ENCODE assay signal across 38 cellular contexts in genomic region chr6:128586095-128586494, GRCh38.
"Had no signal": no experiment of that assay in that cellular context is flagged by ENCODE, and none has a peak within 500 bp of the region (broad histone marks: within the 10 kb centered on the region; RNA-seq: fewer than 3 reads in every experiment).

No MANE protein-coding gene starts in this region.

- FAIRE-seq: astrocyte had no signal

- H3K36me3 Mint-ChIP-seq: activated naive CD4-positive, alpha-beta T cell treated with anti-CD3 and anti-CD28 coated beads, Interleukin-2, amount 10 ng/mL, durations not matched to agents 7 days and 5 days; activated naive CD8-positive, alpha-beta T cell treated with anti-CD3 and anti-CD28 coated beads, Interleukin-2, amount 10 ng/mL, durations not matched to agents 7 days and 5 days; brain had no signal

- H3K27me3 Mint-ChIP-seq: activated naive CD4-positive, alpha-beta T cell treated with anti-CD3 and anti-CD28 coated beads, Interleukin-2, amount 10 ng/mL, durations not matched to agents 7 days and 5 days; activated naive CD8-positive, alpha-beta T cell; brain had no signal

- H3K36me3 ChIP-seq: adrenal gland, ascending aorta, brain microvascular endothelial cell, breast epithelium, cardiac muscle cell had no signal

- H3K9me3 Mint-ChIP-seq: activated naive CD4-positive, alpha-beta T cell treated with anti-CD3 and anti-CD28 coated beads for 36 hours; activated naive CD4-positive, alpha-beta T cell treated with anti-CD3 and anti-CD28 coated beads, Interleukin-2, amount 10 ng/mL, durations not matched to agents 7 days and 5 days; activated naive CD8-positive, alpha-beta T cell treated with anti-CD3 and anti-CD28 coated beads, Interleukin-2, amount 10 ng/mL, durations not matched to agents 7 days and 5 days; activated T-cell treated with anti-CD3 and anti-CD28 coated beads, Interleukin-2, amount 50 U/mL, for 24 hours; activated T-helper 1 cell treated with anti-CD3 and anti-CD28 coated beads, Interleukin-12 subunit alpha, Interleukin-12 subunit beta, Interleukin-2, Interleukin-4 antibody, amounts not matched to agents 30 ng/mL and 10 ng/mL and 1 ng/mL, durations not matched to agents 14 hours and 24 hours and 36 hours; activated T-helper 2 cell treated with anti-CD3 and anti-CD28 coated beads, Interferon-gamma antibody, Interleukin-2, Interleukin-4, amounts not matched to agents 10 μg/mL and 5 μg/mL and 100 μg/mL, durations not matched to agents 14 hours and 24 hours and 36 hours had no signal

- ATAC-seq: activated naive CD4-positive, alpha-beta T cell treated with anti-CD3 and anti-CD28 coated beads, Interleukin-2, amount 50 U/mL, for 72 hours; activated T-cell treated with anti-CD3 and anti-CD28 coated beads, Interleukin-2, amount 50 U/mL, for 4 hours; activated T-cell treated with anti-CD3 and anti-CD28 coated beads, Interleukin-2, amount 50 U/mL, for 72 hours; activated T-helper 17 cell treated with anti-CD3 and anti-CD28 coated beads, Interleukin-2, amount 50 U/mL, for 72 hours; body of pancreas had no signal

- H3K4me1 Mint-ChIP-seq: activated naive CD4-positive, alpha-beta T cell treated with anti-CD3 and anti-CD28 coated beads, Interleukin-2, amount 10 ng/mL, durations not matched to agents 7 days and 5 days; activated naive CD4-positive, alpha-beta T cell treated with anti-CD3 and anti-CD28 coated beads, Interleukin-2, amount 50 U/mL, for 24 hours; activated naive CD8-positive, alpha-beta T cell treated with anti-CD3 and anti-CD28 coated beads, Interleukin-2, amount 10 ng/mL, durations not matched to agents 7 days and 5 days; activated T-helper 17 cell treated with anti-CD3 and anti-CD28 coated beads, Interleukin-2, amount 50 U/mL, for 72 hours; brain; central memory CD8-positive, alpha-beta T cell had no signal

- H3K27me3 ChIP-seq: adrenal gland, ascending aorta, body of pancreas, brain microvascular endothelial cell, breast epithelium, cardiac muscle cell had no signal

- H3K4me3 ChIP-seq: adrenal gland, ascending aorta, body of pancreas, breast epithelium, cardiac muscle cell had no signal

- H3K4me1 ChIP-seq: adrenal gland, ascending aorta, body of pancreas, breast epithelium had no signal

- DNase-seq: activated effector memory CD4-positive, alpha-beta T cell treated with anti-CD3 and anti-CD28 coated beads, Interleukin-2, amount 50 U/mL, for 16 hours; activated effector memory CD4-positive, alpha-beta T cell treated with Interleukin-2 at 50 U/mL for 16 hours; activated gamma-delta T cell; activated gamma-delta T cell treated with Interleukin-2 at 50 U/mL for 16 hours; activated naive CD4-positive, alpha-beta T cell; activated naive CD4-positive, alpha-beta T cell treated with anti-CD3 and anti-CD28 coated beads for 36 hours; activated naive CD4-positive, alpha-beta T cell treated with anti-CD3 and anti-CD28 coated beads, Interleukin-2, amount 10 ng/mL, durations not matched to agents 7 days and 5 days; activated naive CD4-positive, alpha-beta T cell treated with anti-CD3 and anti-CD28 coated beads, Interleukin-2, amount 50 U/mL, for 16 hours; activated naive CD4-positive, alpha-beta T cell treated with Interleukin-2 at 50 U/mL for 16 hours; activated naive CD8-positive, alpha-beta T cell treated with anti-CD3 and anti-CD28 coated beads, Interleukin-2, amount 10 ng/mL, durations not matched to agents 7 days and 5 days; activated T-cell treated with anti-CD3 and anti-CD28 coated beads for 4 hours; activated T-cell treated with anti-CD3 and anti-CD28 coated beads, Interleukin-2, amount 50 U/mL, for 1 hour; activated T-cell treated with anti-CD3 and anti-CD28 coated beads, Interleukin-2, amount 50 U/mL, for 24 hours; activated T-cell treated with anti-CD3 and anti-CD28 coated beads, Interleukin-2, amount 50 U/mL, for 4 hours; activated T-cell treated with anti-CD3 and anti-CD28 coated beads, Interleukin-2, amount 50 U/mL, for 48 hours; activated T-cell treated with anti-CD3 and anti-CD28 coated beads, Interleukin-2, amount 50 U/mL, for 72 hours; adrenal gland; amniotic stem cell; amygdala; anterior cingulate cortex; aorta; body of pancreas; brain microvascular endothelial cell; caudate nucleus; central memory CD4-positive, alpha-beta T cell; cerebellar nuclear complex had no signal

- H3K27ac Mint-ChIP-seq: activated naive CD4-positive, alpha-beta T cell treated with anti-CD3 and anti-CD28 coated beads for 36 hours; activated naive CD4-positive, alpha-beta T cell treated with anti-CD3 and anti-CD28 coated beads, Interleukin-2, amount 10 ng/mL, durations not matched to agents 7 days and 5 days; activated naive CD4-positive, alpha-beta T cell treated with anti-CD3 and anti-CD28 coated beads, Interleukin-2, amount 50 U/mL, for 24 hours; activated naive CD4-positive, alpha-beta T cell treated with anti-CD3 and anti-CD28 coated beads, Interleukin-2, amount 50 U/mL, for 72 hours; activated naive CD8-positive, alpha-beta T cell; activated naive CD8-positive, alpha-beta T cell treated with anti-CD3 and anti-CD28 coated beads, Interleukin-2, amount 10 ng/mL, durations not matched to agents 7 days and 5 days; activated T-cell treated with anti-CD3 and anti-CD28 coated beads, Interleukin-2, amount 50 U/mL, for 24 hours; activated T-cell treated with anti-CD3 and anti-CD28 coated beads, Interleukin-2, amount 50 U/mL, for 72 hours; activated T-helper 1 cell treated with anti-CD3 and anti-CD28 coated beads, Interleukin-12 subunit alpha, Interleukin-12 subunit beta, Interleukin-2, Interleukin-4 antibody, amounts not matched to agents 30 ng/mL and 10 ng/mL and 1 ng/mL, durations not matched to agents 14 hours and 24 hours and 36 hours; activated T-helper 17 cell treated with anti-CD3 and anti-CD28 coated beads, Interleukin-2, amount 50 U/mL, for 72 hours; activated T-helper 2 cell treated with anti-CD3 and anti-CD28 coated beads, Interferon-gamma antibody, Interleukin-2, Interleukin-4, amounts not matched to agents 10 μg/mL and 5 μg/mL and 100 μg/mL, durations not matched to agents 14 hours and 24 hours and 36 hours; brain had no signal

- H3K27ac ChIP-seq: adrenal gland, ascending aorta, body of pancreas, brain microvascular endothelial cell, breast epithelium, cardiac muscle cell had no signal

- H3K4me3 Mint-ChIP-seq: activated naive CD4-positive, alpha-beta T cell treated with anti-CD3 and anti-CD28 coated beads for 36 hours; activated naive CD4-positive, alpha-beta T cell treated with anti-CD3 and anti-CD28 coated beads, Interleukin-2, amount 10 ng/mL, durations not matched to agents 7 days and 5 days; activated naive CD4-positive, alpha-beta T cell treated with anti-CD3 and anti-CD28 coated beads, Interleukin-2, amount 50 U/mL, for 24 hours; activated naive CD8-positive, alpha-beta T cell; activated naive CD8-positive, alpha-beta T cell treated with anti-CD3 and anti-CD28 coated beads, Interleukin-2, amount 10 ng/mL, durations not matched to agents 7 days and 5 days; activated T-cell treated with anti-CD3 and anti-CD28 coated beads, Interleukin-2, amount 50 U/mL, for 24 hours; activated T-cell treated with anti-CD3 and anti-CD28 coated beads, Interleukin-2, amount 50 U/mL, for 4 hours; activated T-cell treated with anti-CD3 and anti-CD28 coated beads, Interleukin-2, amount 50 U/mL, for 72 hours; activated T-helper 1 cell treated with anti-CD3 and anti-CD28 coated beads, Interleukin-12 subunit alpha, Interleukin-12 subunit beta, Interleukin-2, Interleukin-4 antibody, amounts not matched to agents 30 ng/mL and 10 ng/mL and 1 ng/mL, durations not matched to agents 14 hours and 24 hours and 36 hours; activated T-helper 17 cell treated with anti-CD3 and anti-CD28 coated beads, Interleukin-2, amount 50 U/mL, for 72 hours; brain; central memory CD8-positive, alpha-beta T cell had no signal

- H3K9me3 ChIP-seq: adrenal gland, body of pancreas, breast epithelium had no signal
